Comparison of ENCODE assay signal across 24 cellular contexts in the genomic region with DNA sequence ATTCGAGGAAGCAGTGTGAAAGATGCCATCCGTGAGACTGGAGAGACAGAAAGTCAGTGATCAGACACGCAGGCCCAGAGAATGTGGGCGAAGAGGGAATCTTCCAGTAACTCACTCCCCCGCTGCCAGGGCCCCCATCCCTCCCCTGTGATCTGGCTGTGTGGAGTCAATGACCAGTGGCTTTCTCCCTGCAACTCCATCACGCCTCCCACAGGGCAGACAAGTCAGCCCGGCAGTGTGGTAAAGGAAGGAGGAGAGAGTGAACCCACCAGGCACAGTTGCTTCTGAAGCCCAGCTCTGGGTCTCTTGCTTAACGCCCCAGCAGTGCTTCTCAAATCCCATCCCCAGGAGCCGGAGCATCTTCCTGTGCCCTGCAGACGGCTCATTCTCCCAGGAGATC.
"Had no signal": no experiment of that assay in that cellular context is flagged by ENCODE, and none has a peak within 500 bp of the region (broad histone marks: within the 10 kb centered on the region; RNA-seq: fewer than 3 reads in every experiment).

No MANE protein-coding gene starts in this region.

- H3K9me3 ChIP-seq: lower lobe of right lung, right lobe of liver, stomach, thyroid gland had no signal

- ATAC-seq: esophagus mucosa, left colon, left ventricle myocardium superior, lower lobe of right lung, natural killer cell, right lobe of liver had no signal

- H3K4me3 ChIP-seq: dorsolateral prefrontal cortex, lower lobe of right lung, right lobe of liver, stomach, thyroid gland had no signal

- H3K36me3 ChIP-seq: lower lobe of right lung, right lobe of liver, stomach, thyroid gland had no signal

- H3K4me1 Mint-ChIP-seq: immature natural killer cell, natural killer cell had no signal

- H3K4me3 Mint-ChIP-seq: immature natural killer cell, natural killer cell, type B pancreatic cell had no signal

- DNase-seq: dorsolateral prefrontal cortex; effector CD4-positive, alpha-beta T cell; foreskin fibroblast; hypothalamus; immature natural killer cell; islet precursor cell; kidney glomerular epithelial cell; left colon; left ventricle myocardium superior; lower lobe of right lung; natural killer cell; right lobe of liver; small intestine; stimulated activated CD4-positive, alpha-beta T cell treated with anti-CD3 and anti-CD28 coated beads, Interleukin-15, amount 100 ng/mL, for 24 hours; stimulated activated CD4-positive, alpha-beta T cell treated with anti-CD3 and anti-CD28 coated beads, Interleukin-2, amount 100 ng/mL, for 48 hours; stimulated activated naive CD4-positive, alpha-beta T cell treated with Interleukin-2 at 50 U/mL for 16 hours; stomach; thyroid gland had no signal

- H3K36me3 Mint-ChIP-seq: immature natural killer cell, natural killer cell had no signal

- H3K27ac ChIP-seq: dorsolateral prefrontal cortex, epithelial cell of prostate, lower lobe of right lung, parathyroid adenoma, right lobe of liver, stomach, thyroid gland had no signal

- H3K9me3 Mint-ChIP-seq: immature natural killer cell, natural killer cell, type B pancreatic cell had no signal

- FAIRE-seq: colon, small intestine had no signal

- H3K4me1 ChIP-seq: lower lobe of right lung, parathyroid adenoma, right lobe of liver, thyroid gland had no signal

- H3K27me3 Mint-ChIP-seq: progenitor cell of endocrine pancreas, type B pancreatic cell had no signal

- H3K27ac Mint-ChIP-seq: immature natural killer cell, natural killer cell, progenitor cell of endocrine pancreas, type B pancreatic cell had no signal

- H3K27me3 ChIP-seq: dorsolateral prefrontal cortex, right lobe of liver, stomach, thyroid gland had no signal
